ENCODE assay signal across 14 cellular contexts in the genomic region with DNA sequence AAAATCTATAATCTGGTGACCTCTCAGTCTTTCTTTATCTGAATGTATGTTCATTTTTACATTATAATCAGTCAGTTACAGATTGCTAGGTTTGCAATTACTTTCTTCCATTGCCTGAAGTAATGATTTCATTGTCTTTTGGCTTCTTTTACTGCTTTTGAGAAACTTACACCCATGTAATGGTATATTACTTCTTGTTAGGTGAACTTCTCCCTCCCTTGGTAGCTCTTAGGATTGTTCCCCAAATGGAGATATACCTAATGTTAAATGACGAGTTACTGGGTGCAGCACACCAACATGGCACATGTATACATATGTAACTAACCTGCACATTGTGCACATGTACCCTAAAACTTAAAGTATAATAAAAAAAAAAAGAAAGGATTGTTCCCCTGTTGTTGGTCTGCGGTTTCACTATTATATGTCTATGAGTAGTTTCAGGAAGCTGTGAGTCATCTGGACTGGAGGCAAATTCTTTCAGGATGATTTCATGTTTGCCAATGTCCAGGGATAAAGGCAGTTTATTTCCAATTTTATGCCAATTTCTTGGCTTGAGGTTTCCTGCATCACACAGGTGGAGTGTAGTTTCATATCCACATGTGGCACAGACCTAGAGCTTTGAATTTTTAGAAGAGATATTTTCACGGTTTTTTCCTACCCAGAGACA. TPM values are rescaled to one million over a fixed set of nuclear protein-coding genes. Genes with fewer than 3 reads are reported as not detected.
A peak's percentile ranks its signal among the peaks of the same experiment; 100 is the strongest.
DNase-seq lines count a peak whose midpoint lies in the region; ATAC-seq and TF ChIP-seq lines count a peak whose summit lies in the region.
"Had no signal": no experiment of that assay in that cellular context is flagged by ENCODE, and none has a peak within 500 bp of the region (broad histone marks: within the 10 kb centered on the region; RNA-seq: fewer than 3 reads in every experiment).

No MANE protein-coding gene starts in this region.

- H3K9me3 ChIP-seq in breast epithelium = no peaks in the 10 kb centered on the region

- no peak overlapping the region for H3K4me3 ChIP-seq in breast epithelium

- no peaks in the 10 kb centered on the region for H3K36me3 ChIP-seq in breast epithelium

- CTCF ChIA-PET in MCF 10A (lab: Yijun Ruan, JAX) = interaction anchor here (0.5 to 1.1 kb wide), 8 partner anchors 58 to 955 kb away, joined by 3 to 8 read pairs (median 3); no protein-coding TSS in a partner anchor

- peak overlapping the region; percentile 29 for H3K27ac Mint-ChIP-seq in MCF 10A (ENCODE audit: low read depth, unreplicated experiment)
- H3K27ac Mint-ChIP-seq: endodermal cell had no signal

- H3K27me3 ChIP-seq in breast epithelium = no peaks in the 10 kb centered on the region

- H3K9me3 Mint-ChIP-seq in MCF 10A (ENCODE audit: unreplicated experiment) = no peaks in the 10 kb centered on the region

- ATAC-seq in left cardiac atrium = no peak
- ATAC-seq in GM21619 (IDR thresholded peaks at IDR 0.05; ENCODE audit: unreplicated experiment) = no peak

- no peak for TF ChIP-seq POLR2A in breast epithelium (IDR thresholded peaks at IDR 0.05)

- no peak for TF ChIP-seq CTCF in MCF 10A (IDR thresholded peaks at IDR 0.05; ENCODE audit: unreplicated experiment)
- no peak for TF ChIP-seq CTCF in breast epithelium (IDR thresholded peaks at IDR 0.05)

- no TSS peak for BruUV-seq in MCF 10A (replicated peaks; lab: Mats Ljungman, UMichigan)

- DNase-seq in MCF 10A (ENCODE audit: unreplicated experiment) (peak; percentile 90), breast epithelium (ENCODE audit: low spot score in 2 of 2) (no peak), amniotic epithelial cell (ENCODE audit: low read depth) (peak; percentile 50), glomerular endothelial cell (ENCODE audit: extremely low read depth, low read depth, low spot score) (peak; percentile 29), left cardiac atrium (no peak), 8988T (no peak), RPMI8226 (no peak)
- DNase-seq: activated CD4-positive, alpha-beta T cell treated with anti-CD3 and anti-CD28 coated beads, Interleukin-2, amount 50 U/mL, for 1 hour; activated gamma-delta T cell treated with Interleukin-2 at 50 U/mL for 16 hours; endodermal cell; NCI-H2081 treated with DMSO at 0.1 percent for 48 hours had no signal

- intact Hi-C loops in MCF 10A (cut with micrococcal nuclease) (no loop called here), breast epithelium (cut with DNase I; ENCODE audit: low total_unique reads) (no loop called here), left cardiac atrium (cut with DNase I) (no loop called here)

- peaks cover 27% of the 10 kb centered on the region for H3K4me1 Mint-ChIP-seq in MCF 10A (ENCODE audit: insufficient read depth, unreplicated experiment)
- H3K4me1 Mint-ChIP-seq: endodermal cell had no signal

- H3K4me1 ChIP-seq in breast epithelium = no peaks in the 10 kb centered on the region

- POLR2A ChIA-PET in MCF 10A (lab: Yijun Ruan, JAX) = interaction anchor here (0.9 kb wide), 1 partner anchor 13 kb away, joined by 4 read pairs; no protein-coding TSS in a partner anchor

- H3K4me3 Mint-ChIP-seq in MCF 10A (ENCODE audit: unreplicated experiment) = peak overlapping the region; percentile 33
- H3K4me3 Mint-ChIP-seq: endodermal cell had no signal

- H3K27me3 Mint-ChIP-seq in MCF 10A (ENCODE audit: insufficient read depth, unreplicated experiment) = no peaks in the 10 kb centered on the region

- no peaks in the 10 kb centered on the region for H3K36me3 Mint-ChIP-seq in MCF 10A (ENCODE audit: insufficient read depth, unreplicated experiment)

- peak overlapping the region in 1 of 2 donors; percentile 45 for H3K27ac ChIP-seq in breast epithelium

RNA-seq across cellular contexts. Expression of a gene that starts 21.8 kb away (rescaled TPM):
- total RNA-seq in MCF 10A (2022) = not detected in 2 replicates
- not detected for total RNA-seq in breast epithelium
- total RNA-seq in glomerular endothelial cell = not detected in 2 replicates
- not detected for total RNA-seq in left cardiac atrium
- total RNA-seq: A673, endodermal cell, SK-MEL-5 had no signal

RNA-seq across cellular contexts. Expression of a gene that starts 43.5 kb away (rescaled TPM):
- total RNA-seq in MCF 10A (2022) (21.8 and 26.9 TPM in 2 replicates), breast epithelium (1 to 10 TPM; 3.9 to 9.4 (median 4.5) TPM), glomerular endothelial cell (23.7 and 24.9 TPM in 2 replicates), left cardiac atrium (1 to 10 TPM; 6.2 to 7.9 TPM)
- total RNA-seq: A673 had no signal

Comparison
In these comparisons a context has a peak if more than half of its experiments do, and no peak if none do; other contexts are left out.
1. DNase-seq: peak in MCF 10A (single experiment), amniotic epithelial cell (single experiment) and glomerular endothelial cell (single experiment); none in breast epithelium (0 of 2), left cardiac atrium (single experiment), 8988T (single experiment) and RPMI8226 (single experiment).